Comparison of ENCODE assay signal across 17 cellular contexts in genomic region chr16:8063151-8063550, GRCh38.
DNase-seq lines count a peak whose midpoint lies in the region; ATAC-seq, FAIRE-seq and TF ChIP-seq lines count a peak whose summit lies in the region.
"Had no signal": no experiment of that assay in that cellular context is flagged by ENCODE, and none has a peak within 500 bp of the region (broad histone marks: within the 10 kb centered on the region; RNA-seq: fewer than 3 reads in every experiment).

No MANE protein-coding gene starts in this region.

- H3K79me2 ChIP-seq in K562 (ENCODE audit: control insufficient read depth, insufficient read depth, low read length) (peaks cover 60% of the 10 kb centered on the region), mesendoderm (ENCODE audit: control insufficient read depth, insufficient read depth, low read length) (no peaks in the 10 kb centered on the region)

- no peak overlapping the region for H2BK5ac ChIP-seq in mesendoderm (ENCODE audit: low read length)

- H3K27ac ChIP-seq in K562 (ENCODE audit: extremely low read depth, low read depth, low read length) (no peak overlapping the region), mesendoderm (ENCODE audit: low read depth, low read length) (no peak overlapping the region)
- H3K27ac ChIP-seq: A549, C4-2B, GM23248 had no signal

- no peaks in the 10 kb centered on the region for H3K4me1 Mint-ChIP-seq in CD14-positive monocyte
- H3K4me1 Mint-ChIP-seq: CD4-positive, alpha-beta memory T cell had no signal

- no peak overlapping the region for H3K27ac Mint-ChIP-seq in CD14-positive monocyte
- H3K27ac Mint-ChIP-seq: CD4-positive, alpha-beta memory T cell had no signal

- H3K4me2 ChIP-seq in K562 (ENCODE audit: insufficient read depth, low read length) (no peak overlapping the region), mesendoderm (ENCODE audit: low read length) (no peak overlapping the region)
- H3K4me2 ChIP-seq: A549 had no signal

- H3K4me3 ChIP-seq in K562 (no peak overlapping the region), mesendoderm (ENCODE audit: low read length) (no peak overlapping the region)
- H3K4me3 ChIP-seq: A549, GM23248, HAP-1 had no signal

- no peak overlapping the region for H2AFZ ChIP-seq in K562 (ENCODE audit: low read depth, low read length)
- H2AFZ ChIP-seq: GM23248 had no signal

- no peak overlapping the region for H2AK5ac ChIP-seq in mesendoderm (ENCODE audit: low read length)

- no peak overlapping the region for H3K56ac ChIP-seq in mesendoderm (ENCODE audit: low read length)

- no peaks in the 10 kb centered on the region for H3K9me1 ChIP-seq in K562 (ENCODE audit: control insufficient read depth, insufficient read depth, low read length)

- in situ Hi-C loops in K562 (cut with MboI): no loop called here

- POLR2A ChIA-PET in K562 (lab: Yijun Ruan, JAX): interaction anchor here (1.0 to 1.3 kb wide), 2 partner anchors 9 to 11 kb away, joined by 3 read pairs; no protein-coding TSS in a partner anchor

- no peaks in the 10 kb centered on the region for H3K27me3 Mint-ChIP-seq in CD14-positive monocyte (ENCODE audit: low read depth in 3 of 3)
- H3K27me3 Mint-ChIP-seq: CD4-positive, alpha-beta memory T cell had no signal

- no peak overlapping the region for H3K23ac ChIP-seq in mesendoderm (ENCODE audit: low read length)

- WGBS in K562 (ENCODE audit: insufficient coverage, low coverage, missing lambda C conversion rate): 93% methylated on average over 4 of the region's 4 CpGs
- WGBS in mesendoderm (ENCODE audit: extremely low coverage, insufficient coverage, low lambda C conversion rate): no CpG with 5 or more reads among the region's 4 CpGs

- no peak overlapping the region for H3K4me3 Mint-ChIP-seq in CD14-positive monocyte
- H3K4me3 Mint-ChIP-seq: CD4-positive, alpha-beta memory T cell had no signal

- H3K79me1 ChIP-seq in mesendoderm (ENCODE audit: low read length): no peaks in the 10 kb centered on the region

- no peaks in the 10 kb centered on the region for H3K4me1 ChIP-seq in K562 (replicated peaks in 1 of 2; ENCODE audit: control insufficient read depth in 2 of 2, insufficient read depth in 2 of 2, low read length in 2 of 2)
- no peaks in the 10 kb centered on the region for H3K4me1 ChIP-seq in mesendoderm (ENCODE audit: control insufficient read depth, low read depth, low read length)
- H3K4me1 ChIP-seq: A549, HAP-1 had no signal

- H3K18ac ChIP-seq in mesendoderm (ENCODE audit: low read length): no peak overlapping the region

- FAIRE-seq in K562 (lab: Jason Lieb, UNC): no peak
- FAIRE-seq: A549, GM12891 had no signal

- TF ChIP-seq CTCF in K562 (IDR thresholded peaks at IDR 0.05 in 2 of 3, conservative IDR thresholded peaks at IDR 0.05 in 1 of 3; ENCODE audit: insufficient read depth in 2 of 3, low read depth in 1 of 3, low read length in 3 of 3) (no peak), CD14-positive monocyte (IDR thresholded peaks at IDR 0.05) (no peak)

- CTCF ChIA-PET in K562 (lab: Yijun Ruan, JAX; ENCODE audit: low intra/inter-chr PET ratio): no interaction called here

- BruUV-seq in K562 (replicated peaks; lab: Mats Ljungman, UMichigan): no TSS peak

- H3K9me3 Mint-ChIP-seq in CD14-positive monocyte: peaks cover 5 to 23% (median 19%) of the 10 kb centered on the region in 7 donors

- H3K9me3 ChIP-seq in K562 (replicated peaks; ENCODE audit: control insufficient read depth, insufficient read depth, low read depth, low read length): no peaks in the 10 kb centered on the region
- H3K9me3 ChIP-seq: A549, HAP-1 had no signal

- H2BK120ac ChIP-seq in mesendoderm (ENCODE audit: low read depth, low read length): no peak overlapping the region

- TF ChIP-seq EP300 in K562 (IDR thresholded peaks at IDR 0.05; ENCODE audit: low read length): no peak

- ATAC-seq in K562 (no peak), Right ventricle myocardium superior (ENCODE audit: poor library complexity) (no peak), GM18909 (IDR thresholded peaks at IDR 0.05; ENCODE audit: poor library complexity, unreplicated experiment) (no peak)
- ATAC-seq: A549 had no signal

- H2BK15ac ChIP-seq in mesendoderm (replicated peaks; ENCODE audit: low read depth): no peak overlapping the region

- DNase-seq in Daoy (ENCODE audit: low read depth) (peak; percentile 21), HT1080 (ENCODE audit: low read depth) (peak; percentile 33), K562 (ENCODE audit: extremely low read depth in 1 of 4, low spot score in 3 of 4) (no peak), mesendoderm (peak; percentile 18), CD14-positive monocyte (ENCODE audit: low spot score) (no peak), GM03348 (ENCODE audit: low spot score) (no peak), Right ventricle myocardium superior (no peak)
- DNase-seq: AML-193; CD4-positive, alpha-beta memory T cell; DMS153; DMS79; GM23248 had no signal

- no peak for TF ChIP-seq RAD21 in K562 (CRISPR knock-in tag; conservative IDR thresholded peaks at IDR 0.05 in 1 of 2, IDR thresholded peaks at IDR 0.05 in 1 of 2)

- no peaks in the 10 kb centered on the region for H4K20me1 ChIP-seq in K562 (replicated peaks; ENCODE audit: control insufficient read depth, insufficient read depth, low read length)

- intact Hi-C loops in K562 (cut with micrococcal nuclease) (no loop called here), CD14-positive monocyte (cut with micrococcal nuclease) (no loop called here), Right ventricle myocardium superior (cut with DNase I) (no loop called here)

- H3K9ac ChIP-seq in K562 (ENCODE audit: insufficient read depth in 1 of 2, low read depth in 2 of 2, low read length in 2 of 2): no peak overlapping the region
- H3K9ac ChIP-seq in mesendoderm (ENCODE audit: low read length): no peak overlapping the region
- H3K9ac ChIP-seq: GM23248 had no signal

- H4K5ac ChIP-seq in mesendoderm (ENCODE audit: low read length): no peak overlapping the region

- H3K4ac ChIP-seq in mesendoderm (ENCODE audit: low read depth, low read length): no peak overlapping the region

- H3K36me3 ChIP-seq in K562 (ENCODE audit: control insufficient read depth, insufficient read depth, low read length) (peaks cover 52% of the 10 kb centered on the region; the same call in 2 of the 3 replicates), mesendoderm (ENCODE audit: control insufficient read depth, insufficient read depth, low read length) (no peaks in the 10 kb centered on the region)
- H3K36me3 ChIP-seq: HAP-1 had no signal

- H3K27me3 ChIP-seq in K562 (ENCODE audit: control insufficient read depth in 2 of 2, insufficient read depth in 2 of 2, low read length in 2 of 2): no peaks in the 10 kb centered on the region
- H3K27me3 ChIP-seq in mesendoderm (ENCODE audit: insufficient read depth, low read length, poor library complexity): no peaks in the 10 kb centered on the region

- H4K8ac ChIP-seq in mesendoderm (ENCODE audit: low read depth, low read length): no peak overlapping the region

- no peaks in the 10 kb centered on the region for H3K36me3 Mint-ChIP-seq in CD14-positive monocyte
- H3K36me3 Mint-ChIP-seq: CD4-positive, alpha-beta memory T cell had no signal

- TF ChIP-seq POLR2A in K562 (conservative IDR thresholded peaks at IDR 0.05): no peak

TF ChIP-seq in K562, 482 proteins besides CTCF, POLR2A, EP300 and RAD21:
- TF ChIP-seq POLR2AphosphoS5 (IDR thresholded peaks at IDR 0.05; ENCODE audit: control insufficient read depth, insufficient read depth, low read depth, low read length) (peak; percentile 20; the same call in 1 of the 2 replicates), POLR2B (IDR thresholded peaks at IDR 0.05; ENCODE audit: low read depth, partially characterized antibody) (no peak), ZBTB33 (CRISPR knock-in tag; IDR thresholded peaks at IDR 0.05) (no peak)

Comparison
In these comparisons a context has a peak if more than half of its experiments do, and no peak if none do; other contexts are left out.
1. DNase-seq: peak in Daoy (single experiment), HT1080 (single experiment) and mesendoderm (single experiment); none in K562 (0 of 4), CD14-positive monocyte (single experiment), GM03348 (single experiment) and Right ventricle myocardium superior (single experiment).